ENCODE assay signal across 23 cellular contexts in genomic region chr20:2740702-2741101, GRCh38. TPM values are rescaled to one million over a fixed set of nuclear protein-coding genes. Genes with fewer than 3 reads are reported as not detected.
A peak's percentile ranks its signal among the peaks of the same experiment; 100 is the strongest.
DNase-seq lines count a peak whose midpoint lies in the region; ATAC-seq and TF ChIP-seq lines count a peak whose summit lies in the region.
"Had no signal": no experiment of that assay in that cellular context is flagged by ENCODE, and none has a peak within 500 bp of the region (broad histone marks: within the 10 kb centered on the region; RNA-seq: fewer than 3 reads in every experiment).

No MANE protein-coding gene starts in this region.

- no peaks in the 10 kb centered on the region for H3K9me3 ChIP-seq in CD4-positive, alpha-beta T cell (ENCODE audit: control insufficient read depth, low read length)
- H3K9me3 ChIP-seq: body of pancreas, left ventricle myocardium inferior, tibial artery had no signal

- POLR2A ChIA-PET in activated CD4-positive, alpha-beta T cell treated with anti-CD3 and anti-CD28 coated beads, Interleukin-2, amount 10 ng/mL, durations not matched to agents 7 days and 5 days (lab: Charles Lee), result interaction anchor here (1.4 kb wide), 1 partner anchor 52 kb away, joined by 4 read pairs; no protein-coding TSS in a partner anchor
- POLR2A ChIA-PET in CD4-positive, alpha-beta T cell (lab: Charles Lee), result interaction anchor here (0.6 to 5.3 kb wide), 15 partner anchors 7 to 419 kb away, joined by 3 to 178 read pairs (median 12); partner anchors contain the start of genes EBF4, FASTKD5, IDH3B and NOP56
- POLR2A ChIA-PET in activated CD8-positive, alpha-beta T cell treated with anti-CD3 and anti-CD28 coated beads for 36 hours (lab: Charles Lee), result interaction anchor here (0.9 to 2.9 kb wide), 6 partner anchors 10 to 88 kb away, joined by 3 to 18 read pairs (median 6); partner anchors contain the start of genes IDH3B and NOP56

- H3K4me1 Mint-ChIP-seq in activated CD4-positive, alpha-beta T cell treated with anti-CD3 and anti-CD28 coated beads, Interleukin-2, amount 10 ng/mL, durations not matched to agents 7 days and 5 days, result peaks cover 32% of the 10 kb centered on the region
- H3K4me1 Mint-ChIP-seq in CD4-positive, alpha-beta T cell (ENCODE audit: low read depth), result peaks cover 51% of the 10 kb centered on the region
- peaks cover 37% of the 10 kb centered on the region for H3K4me1 Mint-ChIP-seq in activated CD8-positive, alpha-beta T cell treated with anti-CD3 and anti-CD28 coated beads for 36 hours (ENCODE audit: low read depth)
- H3K4me1 Mint-ChIP-seq: nephron had no signal

- ATAC-seq in CD4-positive, alpha-beta T cell (ENCODE audit: poor library complexity), result no peak
- no peak for ATAC-seq in activated CD8-positive, alpha-beta T cell treated with anti-CD3 and anti-CD28 coated beads for 36 hours
- no peak for ATAC-seq in GM21619 (IDR thresholded peaks at IDR 0.05; ENCODE audit: unreplicated experiment)
- ATAC-seq: body of pancreas had no signal

- no peaks in the 10 kb centered on the region for H3K27me3 ChIP-seq in CD4-positive, alpha-beta T cell (ENCODE audit: control insufficient read depth, insufficient read depth, low read length)
- H3K27me3 ChIP-seq: body of pancreas, tibial artery had no signal

- DNase-seq in activated CD4-positive, alpha-beta T cell treated with anti-CD3 and anti-CD28 coated beads, Interleukin-2, amount 10 ng/mL, durations not matched to agents 7 days and 5 days, result no peak
- no peak for DNase-seq in activated CD4-positive, alpha-beta T cell treated with anti-CD3 and anti-CD28 coated beads for 48 hours
- DNase-seq in CD4-positive, alpha-beta T cell, result no peak
- DNase-seq in activated CD8-positive, alpha-beta T cell treated with anti-CD3 and anti-CD28 coated beads for 36 hours, result no peak
- DNase-seq in mesenteric fat pad (ENCODE audit: low spot score) (peak; percentile 53), NCI-H748 (lab: John Stamatoyannopoulos, UW; ENCODE audit: unreplicated experiment) (no peak)
- DNase-seq in effector CD8-positive, alpha-beta T cell (lab: John Stamatoyannopoulos, UW), result no peak
- DNase-seq: body of pancreas, COR-L47, DMS79, dorsolateral prefrontal cortex, GDM1, hypothalamus, left ventricle myocardium inferior, NCI-H1105, NCI-H1930, NCI-H748 treated with DMSO at 0.1 percent for 48 hours, tibial artery had no signal

- intact Hi-C loops in CD4-positive, alpha-beta T cell (cut with DNase I, micrococcal nuclease), result loop anchor here (1.0 to 10.0 kb wide), 3 partner anchors 11 to 218 kb away; no protein-coding TSS in a partner anchor
- intact Hi-C loops in activated CD8-positive, alpha-beta T cell treated with anti-CD3 and anti-CD28 coated beads for 36 hours (cut with micrococcal nuclease), result no loop called here

- CTCF ChIA-PET in activated CD4-positive, alpha-beta T cell treated with anti-CD3 and anti-CD28 coated beads, Interleukin-2, amount 10 ng/mL, durations not matched to agents 7 days and 5 days (lab: Charles Lee), result interaction anchor here (0.5 to 5.1 kb wide), 7 partner anchors 11 to 67 kb away, joined by 3 to 34 read pairs (median 5); no protein-coding TSS in a partner anchor
- CTCF ChIA-PET in CD4-positive, alpha-beta T cell (lab: Charles Lee), result interaction anchor here (1.6 to 4.1 kb wide), 5 partner anchors 10 to 52 kb away, joined by 5 to 31 read pairs (median 15); no protein-coding TSS in a partner anchor
- CTCF ChIA-PET in activated CD8-positive, alpha-beta T cell treated with anti-CD3 and anti-CD28 coated beads for 36 hours (lab: Charles Lee), result interaction anchor here (1.2 to 7.2 kb wide), 6 partner anchors 12 to 61 kb away, joined by 3 to 110 read pairs (median 56); partner anchors contain the start of gene EBF4

- no peak for TF ChIP-seq CTCF in CD4-positive, alpha-beta T cell (IDR thresholded peaks at IDR 0.05)
- TF ChIP-seq CTCF in activated CD8-positive, alpha-beta T cell treated with anti-CD3 and anti-CD28 coated beads for 36 hours (IDR thresholded peaks at IDR 0.05), result no peak

- peaks cover 10% of the 10 kb centered on the region for H3K27me3 Mint-ChIP-seq in activated CD4-positive, alpha-beta T cell treated with anti-CD3 and anti-CD28 coated beads, Interleukin-2, amount 10 ng/mL, durations not matched to agents 7 days and 5 days
- H3K27me3 Mint-ChIP-seq in CD4-positive, alpha-beta T cell, result no peaks in the 10 kb centered on the region
- no peaks in the 10 kb centered on the region for H3K27me3 Mint-ChIP-seq in activated CD8-positive, alpha-beta T cell treated with anti-CD3 and anti-CD28 coated beads for 36 hours

- H3K4me3 Mint-ChIP-seq in activated CD4-positive, alpha-beta T cell treated with anti-CD3 and anti-CD28 coated beads, Interleukin-2, amount 10 ng/mL, durations not matched to agents 7 days and 5 days, result no peak overlapping the region
- H3K4me3 Mint-ChIP-seq in CD4-positive, alpha-beta T cell, result no peak overlapping the region
- no peak overlapping the region for H3K4me3 Mint-ChIP-seq in activated CD8-positive, alpha-beta T cell treated with anti-CD3 and anti-CD28 coated beads for 36 hours
- H3K4me3 Mint-ChIP-seq: mesothelial cell of epicardium, nephron had no signal

- peak overlapping the region; percentile 87 for H3K27ac Mint-ChIP-seq in activated CD4-positive, alpha-beta T cell treated with anti-CD3 and anti-CD28 coated beads, Interleukin-2, amount 10 ng/mL, durations not matched to agents 7 days and 5 days
- peak overlapping the region; percentile 90 for H3K27ac Mint-ChIP-seq in CD4-positive, alpha-beta T cell
- H3K27ac Mint-ChIP-seq in activated CD8-positive, alpha-beta T cell treated with anti-CD3 and anti-CD28 coated beads for 36 hours, result peak overlapping the region; percentile 87
- H3K27ac Mint-ChIP-seq: mesothelial cell of epicardium, nephron had no signal

- peak overlapping the region; percentile 40 for H3K27ac ChIP-seq in CD4-positive, alpha-beta T cell (ENCODE audit: low read depth, low read length)
- H3K27ac ChIP-seq: body of pancreas, dorsolateral prefrontal cortex, left ventricle myocardium inferior, tibial artery had no signal

- no peaks in the 10 kb centered on the region for H3K9me3 Mint-ChIP-seq in activated CD4-positive, alpha-beta T cell treated with anti-CD3 and anti-CD28 coated beads, Interleukin-2, amount 10 ng/mL, durations not matched to agents 7 days and 5 days
- no peaks in the 10 kb centered on the region for H3K9me3 Mint-ChIP-seq in CD4-positive, alpha-beta T cell
- no peaks in the 10 kb centered on the region for H3K9me3 Mint-ChIP-seq in activated CD8-positive, alpha-beta T cell treated with anti-CD3 and anti-CD28 coated beads for 36 hours
- H3K9me3 Mint-ChIP-seq: mesothelial cell of epicardium, nephron had no signal

- no peaks in the 10 kb centered on the region for H3K36me3 Mint-ChIP-seq in activated CD4-positive, alpha-beta T cell treated with anti-CD3 and anti-CD28 coated beads, Interleukin-2, amount 10 ng/mL, durations not matched to agents 7 days and 5 days (ENCODE audit: low read depth)
- no peaks in the 10 kb centered on the region for H3K36me3 Mint-ChIP-seq in CD4-positive, alpha-beta T cell (ENCODE audit: low read depth)
- H3K36me3 Mint-ChIP-seq in activated CD8-positive, alpha-beta T cell treated with anti-CD3 and anti-CD28 coated beads for 36 hours (ENCODE audit: low read depth), result no peaks in the 10 kb centered on the region
- H3K36me3 Mint-ChIP-seq: mesothelial cell of epicardium had no signal

RNA-seq across cellular contexts. Expression of gene EBF4, which starts 48.1 kb away (rescaled TPM):
- total RNA-seq in activated CD4-positive, alpha-beta T cell treated with anti-CD3 and anti-CD28 coated beads, Interleukin-2, amount 10 ng/mL, durations not matched to agents 7 days and 5 days, result under 1 TPM; 0.27 to 0.64 TPM
- total RNA-seq in CD4-positive, alpha-beta T cell, result 1 to 10 TPM; 4.2 to 5.1 TPM
- 1 to 10 TPM; 1.1 to 1.2 TPM for total RNA-seq in activated CD8-positive, alpha-beta T cell treated with anti-CD3 and anti-CD28 coated beads for 36 hours
- total RNA-seq in mesenteric fat pad, result 6.0 TPM
- total RNA-seq: RPMI7951 had no signal

RNA-seq across cellular contexts. Expression of gene CPXM1, which starts 59.7 kb away (rescaled TPM):
- total RNA-seq in activated CD4-positive, alpha-beta T cell treated with anti-CD3 and anti-CD28 coated beads, Interleukin-2, amount 10 ng/mL, durations not matched to agents 7 days and 5 days, result under 1 TPM in 1 of 2 experiments, not detected in 1; 0.12 TPM
- total RNA-seq in CD4-positive, alpha-beta T cell, result not detected
- total RNA-seq in activated CD8-positive, alpha-beta T cell treated with anti-CD3 and anti-CD28 coated beads for 36 hours, result 1 to 10 TPM; 2.0 to 2.9 TPM
- total RNA-seq in mesenteric fat pad, result 57.7 TPM
- total RNA-seq: H4, RPMI7951 had no signal

Comparison
In these comparisons a context has a peak if more than half of its experiments do, and no peak if none do; other contexts are left out.
1. RNA of gene CPXM1, which starts 59.7 kb away (total RNA-seq): 57.7 TPM in mesenteric fat pad (single experiment); 2.0 to 2.9 TPM in activated CD8-positive, alpha-beta T cell treated with anti-CD3 and anti-CD28 coated beads for 36 hours, 0.12 TPM in activated CD4-positive, alpha-beta T cell treated with anti-CD3 and anti-CD28 coated beads, Interleukin-2, amount 10 ng/mL, durations not matched to agents 7 days and 5 days and not detected in CD4-positive, alpha-beta T cell; every median in the first group is over 10 times any median in the second.
2. Peak in every context shown above with its lines, with median percentiles within 50 percentile points of each other: H3K27ac Mint-ChIP-seq.